20 cellular contexts compared by ENCODE assay signal in genomic region chr2:62231541-62231940, GRCh38.
"Had no signal": no experiment of that assay in that cellular context is flagged by ENCODE, and none has a peak within 500 bp of the region (broad histone marks: within the 10 kb centered on the region; RNA-seq: fewer than 3 reads in every experiment).

No MANE protein-coding gene starts in this region.

- H3K36me3 ChIP-seq: ovary, upper lobe of right lung had no signal

- H3K27me3 ChIP-seq: dorsolateral prefrontal cortex, ovary, upper lobe of right lung had no signal

- DNase-seq: activated CD4-positive, alpha-beta T cell treated with anti-CD3 and anti-CD28 coated beads, Interleukin-2, amount 10 ng/mL, durations not matched to agents 7 days and 5 days; activated naive CD4-positive, alpha-beta T cell; activated naive CD8-positive, alpha-beta T cell treated with anti-CD3 and anti-CD28 coated beads for 36 hours; amniotic stem cell; caudate nucleus; dorsolateral prefrontal cortex; hippocampal formation; left colon; midbrain; ovary; psoas muscle; SK-N-SH; stimulated activated naive CD4-positive, alpha-beta T cell; T-helper 1 cell; T1000; upper lobe of right lung had no signal

- H3K4me2 ChIP-seq: SK-N-SH had no signal

- H3K4me3 ChIP-seq: dorsolateral prefrontal cortex, lung, ovary, psoas muscle, upper lobe of right lung had no signal

- ATAC-seq: activated CD4-positive, CD25-positive, alpha-beta regulatory T cell treated with anti-CD3 and anti-CD28 coated beads, Interleukin-2, amount 50 U/mL, for 24 hours; psoas muscle; upper lobe of right lung had no signal

- FAIRE-seq: colon, islet of Langerhans had no signal

- H3K4me1 ChIP-seq: psoas muscle, upper lobe of right lung had no signal

- H3K9me3 ChIP-seq: ovary, psoas muscle, SK-N-SH, upper lobe of right lung had no signal

- H3K9ac ChIP-seq: SK-N-SH had no signal

- H3K9me2 ChIP-seq: SK-N-SH had no signal

- H3K27ac ChIP-seq: dorsolateral prefrontal cortex, ovary, psoas muscle, upper lobe of right lung had no signal
